ENCODE assay signal across 9 cellular contexts in genomic region chr11:7020183-7020917, GRCh38. TPM values are rescaled to one million over a fixed set of nuclear protein-coding genes. Genes with fewer than 3 reads are reported as not detected.
DNase-seq lines count a peak whose midpoint lies in the region; ATAC-seq and TF ChIP-seq lines count a peak whose summit lies in the region.
"Had no signal": no experiment of that assay in that cellular context is flagged by ENCODE, and none has a peak within 500 bp of the region (broad histone marks: within the 10 kb centered on the region; RNA-seq: fewer than 3 reads in every experiment).

A gene with protein sequence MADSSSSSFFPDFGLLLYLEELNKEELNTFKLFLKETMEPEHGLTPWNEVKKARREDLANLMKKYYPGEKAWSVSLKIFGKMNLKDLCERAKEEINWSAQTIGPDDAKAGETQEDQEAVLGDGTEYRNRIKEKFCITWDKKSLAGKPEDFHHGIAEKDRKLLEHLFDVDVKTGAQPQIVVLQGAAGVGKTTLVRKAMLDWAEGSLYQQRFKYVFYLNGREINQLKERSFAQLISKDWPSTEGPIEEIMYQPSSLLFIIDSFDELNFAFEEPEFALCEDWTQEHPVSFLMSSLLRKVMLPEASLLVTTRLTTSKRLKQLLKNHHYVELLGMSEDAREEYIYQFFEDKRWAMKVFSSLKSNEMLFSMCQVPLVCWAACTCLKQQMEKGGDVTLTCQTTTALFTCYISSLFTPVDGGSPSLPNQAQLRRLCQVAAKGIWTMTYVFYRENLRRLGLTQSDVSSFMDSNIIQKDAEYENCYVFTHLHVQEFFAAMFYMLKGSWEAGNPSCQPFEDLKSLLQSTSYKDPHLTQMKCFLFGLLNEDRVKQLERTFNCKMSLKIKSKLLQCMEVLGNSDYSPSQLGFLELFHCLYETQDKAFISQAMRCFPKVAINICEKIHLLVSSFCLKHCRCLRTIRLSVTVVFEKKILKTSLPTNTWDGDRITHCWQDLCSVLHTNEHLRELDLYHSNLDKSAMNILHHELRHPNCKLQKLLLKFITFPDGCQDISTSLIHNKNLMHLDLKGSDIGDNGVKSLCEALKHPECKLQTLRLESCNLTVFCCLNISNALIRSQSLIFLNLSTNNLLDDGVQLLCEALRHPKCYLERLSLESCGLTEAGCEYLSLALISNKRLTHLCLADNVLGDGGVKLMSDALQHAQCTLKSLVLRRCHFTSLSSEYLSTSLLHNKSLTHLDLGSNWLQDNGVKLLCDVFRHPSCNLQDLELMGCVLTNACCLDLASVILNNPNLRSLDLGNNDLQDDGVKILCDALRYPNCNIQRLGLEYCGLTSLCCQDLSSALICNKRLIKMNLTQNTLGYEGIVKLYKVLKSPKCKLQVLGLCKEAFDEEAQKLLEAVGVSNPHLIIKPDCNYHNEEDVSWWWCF (plus strand): TSS chr11:7020479. CDS start chr11:7038587, 18,108 bp downstream.
Gene ZNF214, minus strand, starts transcription at chr11:7020346. Its CDS starts 17,511 bp downstream, at chr11:7002835.

- in situ Hi-C loops in brain microvascular endothelial cell (cut with HindIII; ENCODE audit: low pct_ligation_motif_present, low sequenced_read_pairs) = no loop called here

- intact Hi-C loops in psoas muscle (cut with DNase I) = no loop called here

- H3K27ac ChIP-seq in brain microvascular endothelial cell = peak within 1 kb of the TSS; percentile 18
- H3K27ac ChIP-seq in psoas muscle = peak within 1 kb of the TSS; percentile 57

- TF ChIP-seq CTCF in brain microvascular endothelial cell (IDR thresholded peaks at IDR 0.05; ENCODE audit: low read depth, low read length, missing control alignments) (no peak), psoas muscle (IDR thresholded peaks at IDR 0.05) (no peak)

- H3K36me3 ChIP-seq in brain microvascular endothelial cell (replicated peaks) (no peaks in the 10 kb centered on the region), psoas muscle (ENCODE audit: insufficient read depth in 1 of 2, low read depth in 1 of 2) (no peaks in the 10 kb centered on the region)

- H3K27me3 ChIP-seq in brain microvascular endothelial cell (replicated peaks) (no peaks in the 10 kb centered on the region), psoas muscle (ENCODE audit: insufficient read depth in 3 of 3, low read length in 2 of 3) (peaks cover 0 to 2% (median 0%) of the 10 kb centered on the region in 3 donors)

- H3K4me3 ChIP-seq in brain microvascular endothelial cell (ENCODE audit: low read depth, low read length) = peak within 1 kb of the TSS; percentile 89
- peak within 1 kb of the TSS; percentile 73 for H3K4me3 ChIP-seq in psoas muscle

- H3K4me1 ChIP-seq in psoas muscle = peaks cover 3% of the 10 kb centered on the region

- DNase-seq in DMS79 (lab: John Stamatoyannopoulos, UW) (peak; percentile 87), NCI-H524 treated with DMSO at 0.1 percent for 48 hours (lab: John Stamatoyannopoulos, UW) (peak; percentile 46), brain microvascular endothelial cell (peak; percentile 90), hypothalamus (lab: John Stamatoyannopoulos, UW) (peak; percentile 19 to 91 (median 80)), psoas muscle (peak; percentile 92 to 93)

- WGBS in psoas muscle, 3 donors = 0 to 2% (median 1%) methylated on average over 47 of the region's 47 CpGs

- ATAC-seq in HG02642 (IDR thresholded peaks at IDR 0.05; ENCODE audit: poor library complexity, unreplicated experiment) = peak; percentile 74
- ATAC-seq in psoas muscle = peak; percentile 89 to 99 (median 97)
- ATAC-seq in HG03378 (IDR thresholded peaks at IDR 0.05; ENCODE audit: unreplicated experiment) = no peak
- no peak for ATAC-seq in GM18520 (IDR thresholded peaks at IDR 0.05; ENCODE audit: unreplicated experiment)

- H3K9me3 ChIP-seq in psoas muscle = no peaks in the 10 kb centered on the region

RNA-seq across cellular contexts. Expression of the first gene that starts in this region (rescaled TPM):
- total RNA-seq in psoas muscle = under 1 TPM in 1 of 4 donors, not detected in 3; 0.06 TPM
- polyA plus RNA-seq in psoas muscle = not detected

RNA-seq across cellular contexts. Expression of gene ZNF214, which starts in this region (rescaled TPM):
- total RNA-seq in psoas muscle = under 1 TPM; 0.30 to 0.97 (median 0.64) TPM
- polyA plus RNA-seq in psoas muscle = under 1 TPM; 0.46 to 0.90 (median 0.75) TPM
- total RNA-seq: T-helper 2 cell treated with Interferon-gamma antibody and Interleukin-4, amounts not matched to agents 100 ng/mL and 5 ng/mL, for 36 hours had no signal

Comparison
In these comparisons a context has a peak if more than half of its experiments do, and no peak if none do; other contexts are left out.
1. Peak in DNase-seq, ATAC-seq, H3K4me3 ChIP-seq and H3K27ac ChIP-seq in psoas muscle; RNA of the genes that start here not detected or under 1 TPM.